In the genomic region with DNA sequence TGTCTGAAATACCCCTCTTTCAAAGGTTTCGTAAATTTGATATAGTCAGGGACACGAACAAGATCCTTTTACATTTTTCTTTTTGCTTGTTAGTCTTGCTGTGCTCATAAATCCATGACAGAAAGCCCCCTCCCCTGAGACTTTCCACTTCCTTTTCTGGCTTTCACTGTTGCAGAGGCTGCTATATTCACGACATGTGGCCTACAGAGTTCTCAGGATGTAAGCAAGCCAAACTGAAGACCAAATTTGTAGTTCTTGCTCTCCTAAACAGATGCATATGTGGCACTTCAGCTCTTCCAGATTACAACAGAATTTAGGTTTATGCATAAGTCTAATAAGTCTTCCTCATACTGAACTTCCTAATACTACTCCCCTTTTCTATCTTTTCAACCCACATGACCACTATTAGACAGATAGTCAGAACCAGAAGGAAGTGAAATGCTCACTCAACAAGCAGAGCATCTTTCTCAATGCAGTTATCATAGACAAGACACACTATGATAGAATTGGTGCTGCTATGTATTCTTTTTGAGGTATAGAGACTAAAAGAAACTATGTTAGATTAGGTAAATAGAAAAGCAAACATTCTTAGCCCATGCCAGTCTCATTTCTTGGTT, we compare ENCODE assay signal across 13 cellular contexts. TPM values are rescaled to one million over a fixed set of nuclear protein-coding genes. Genes with fewer than 3 reads are reported as not detected.
DNase-seq lines count a peak whose midpoint lies in the region; ATAC-seq and FAIRE-seq lines count a peak whose summit lies in the region.
"Had no signal": no experiment of that assay in that cellular context is flagged by ENCODE, and none has a peak within 500 bp of the region (broad histone marks: within the 10 kb centered on the region; RNA-seq: fewer than 3 reads in every experiment).

No MANE protein-coding gene starts in this region.

- H3K9me3 Mint-ChIP-seq in IgD-negative memory B cell, result no peaks in the 10 kb centered on the region
- no peaks in the 10 kb centered on the region for H3K9me3 Mint-ChIP-seq in stimulated activated memory B cell treated with anti-CD40 and anti-IgM and Interleukin-4, amounts not matched to agents 10 μg/mL and 1 μg/mL and 100 μg/mL, for 72 hours
- H3K9me3 Mint-ChIP-seq in natural killer cell treated with Interleukin-12 subunit alpha and Interleukin-12 subunit beta and Interleukin-15 and Interleukin-18, amount 100 ng/mL, for 72 hours, result no peaks in the 10 kb centered on the region
- H3K9me3 Mint-ChIP-seq: stimulated activated naive CD8-positive, alpha-beta T cell treated with anti-CD3 and anti-CD28 coated beads, Interleukin-15, Interleukin-2, amounts not matched to agents 100 ng/mL and 50 ng/mL, for 24 hours had no signal

- ATAC-seq in HG02852 (IDR thresholded peaks at IDR 0.05; ENCODE audit: unreplicated experiment) (peak; percentile 78), HG03521 (IDR thresholded peaks at IDR 0.05; ENCODE audit: unreplicated experiment) (no peak)
- peak; percentile 73 for ATAC-seq in stimulated activated memory B cell treated with anti-CD40 and anti-IgM and Interleukin-4, amounts not matched to agents 10 μg/mL and 1 μg/mL and 100 μg/mL, for 72 hours
- no peak for ATAC-seq in natural killer cell treated with Interleukin-12 subunit alpha and Interleukin-12 subunit beta and Interleukin-15 and Interleukin-18, amount 100 ng/mL, for 72 hours

- H3K4me3 Mint-ChIP-seq in IgD-negative memory B cell, result peak overlapping the region; percentile 1 to 45 (median 8)
- peak overlapping the region; percentile 13 for H3K4me3 Mint-ChIP-seq in stimulated activated memory B cell treated with anti-CD40 and anti-IgM and Interleukin-4, amounts not matched to agents 10 μg/mL and 1 μg/mL and 100 μg/mL, for 72 hours
- no peak overlapping the region for H3K4me3 Mint-ChIP-seq in natural killer cell treated with Interleukin-12 subunit alpha and Interleukin-12 subunit beta and Interleukin-15 and Interleukin-18, amount 100 ng/mL, for 72 hours
- H3K4me3 Mint-ChIP-seq: stimulated activated naive CD8-positive, alpha-beta T cell treated with anti-CD3 and anti-CD28 coated beads, Interleukin-15, Interleukin-2, amounts not matched to agents 100 ng/mL and 50 ng/mL, for 24 hours had no signal

- peak; percentile 95 for FAIRE-seq in GM19239 (lab: Jason Lieb, UNC)

- H3K36me3 Mint-ChIP-seq in IgD-negative memory B cell, result peaks cover 2% of the 10 kb centered on the region
- peaks cover 27% of the 10 kb centered on the region for H3K36me3 Mint-ChIP-seq in stimulated activated memory B cell treated with anti-CD40 and anti-IgM and Interleukin-4, amounts not matched to agents 10 μg/mL and 1 μg/mL and 100 μg/mL, for 72 hours
- no peaks in the 10 kb centered on the region for H3K36me3 Mint-ChIP-seq in natural killer cell treated with Interleukin-12 subunit alpha and Interleukin-12 subunit beta and Interleukin-15 and Interleukin-18, amount 100 ng/mL, for 72 hours

- H3K27ac Mint-ChIP-seq in IgD-negative memory B cell, result peak overlapping the region; percentile 15 to 60 (median 30)
- peak overlapping the region; percentile 59 for H3K27ac Mint-ChIP-seq in stimulated activated memory B cell treated with anti-CD40 and anti-IgM and Interleukin-4, amounts not matched to agents 10 μg/mL and 1 μg/mL and 100 μg/mL, for 72 hours
- H3K27ac Mint-ChIP-seq in natural killer cell treated with Interleukin-12 subunit alpha and Interleukin-12 subunit beta and Interleukin-15 and Interleukin-18, amount 100 ng/mL, for 72 hours, result no peak overlapping the region
- H3K27ac Mint-ChIP-seq: stimulated activated naive CD8-positive, alpha-beta T cell treated with anti-CD3 and anti-CD28 coated beads, Interleukin-15, Interleukin-2, amounts not matched to agents 100 ng/mL and 50 ng/mL, for 24 hours had no signal

- no peak for DNase-seq in GM19239 (ENCODE audit: insufficient read length, low spot score)
- DNase-seq in natural killer cell treated with Interleukin-12 subunit alpha and Interleukin-12 subunit beta and Interleukin-15 and Interleukin-18, amount 100 ng/mL, for 72 hours (ENCODE audit: low spot score), result no peak
- no peak for DNase-seq in NCI-H1092 treated with DMSO at 0.1 percent for 48 hours (lab: John Stamatoyannopoulos, UW)
- DNase-seq in stimulated activated naive CD4-positive, alpha-beta T cell treated with Interleukin-2 at 50 U/mL for 16 hours (lab: John Stamatoyannopoulos, UW), result no peak
- DNase-seq: adrenal gland, glutamatergic neuron, PC-9 had no signal

- H3K27me3 Mint-ChIP-seq in IgD-negative memory B cell, result no peaks in the 10 kb centered on the region
- no peaks in the 10 kb centered on the region for H3K27me3 Mint-ChIP-seq in stimulated activated memory B cell treated with anti-CD40 and anti-IgM and Interleukin-4, amounts not matched to agents 10 μg/mL and 1 μg/mL and 100 μg/mL, for 72 hours
- H3K27me3 Mint-ChIP-seq in natural killer cell treated with Interleukin-12 subunit alpha and Interleukin-12 subunit beta and Interleukin-15 and Interleukin-18, amount 100 ng/mL, for 72 hours, result peaks cover 16 to 17% of the 10 kb centered on the region in 2 donors
- H3K27me3 Mint-ChIP-seq: stimulated activated naive CD8-positive, alpha-beta T cell treated with anti-CD3 and anti-CD28 coated beads, Interleukin-15, Interleukin-2, amounts not matched to agents 100 ng/mL and 50 ng/mL, for 24 hours had no signal

- peaks cover 26 to 45% (median 31%) of the 10 kb centered on the region in 3 donors for H3K4me1 Mint-ChIP-seq in IgD-negative memory B cell
- peaks cover 32% of the 10 kb centered on the region for H3K4me1 Mint-ChIP-seq in stimulated activated memory B cell treated with anti-CD40 and anti-IgM and Interleukin-4, amounts not matched to agents 10 μg/mL and 1 μg/mL and 100 μg/mL, for 72 hours
- no peaks in the 10 kb centered on the region for H3K4me1 Mint-ChIP-seq in natural killer cell treated with Interleukin-12 subunit alpha and Interleukin-12 subunit beta and Interleukin-15 and Interleukin-18, amount 100 ng/mL, for 72 hours (ENCODE audit: low read depth in 2 of 2)

RNA-seq across cellular contexts. Expression of gene BTK, which starts 15.0 kb away (rescaled TPM):
- 113 TPM for polyA plus RNA-seq in IgD-negative memory B cell
- total RNA-seq in natural killer cell treated with Interleukin-12 subunit alpha and Interleukin-12 subunit beta and Interleukin-15 and Interleukin-18, amount 100 ng/mL, for 72 hours, result 1 to 10 TPM in 1 of 2 donors, under 1 TPM in 1; 0.38 to 7.2 TPM
- total RNA-seq: PC-9; T-helper 2 cell treated with Interferon-gamma antibody and Interleukin-4, amounts not matched to agents 100 ng/mL and 5 ng/mL, for 36 hours had no signal

RNA-seq across cellular contexts. Expression of gene RPL36A, which starts 19.8 kb away (rescaled TPM):
- polyA plus RNA-seq in IgD-negative memory B cell, result 2,145 TPM
- 100 to 1,000 TPM in 1 of 2 donors, 10 to 100 TPM in 1; 62.9 to 148 TPM for total RNA-seq in natural killer cell treated with Interleukin-12 subunit alpha and Interleukin-12 subunit beta and Interleukin-15 and Interleukin-18, amount 100 ng/mL, for 72 hours

RNA-seq across cellular contexts. Expression of gene TIMM8A, which starts 22.5 kb away (rescaled TPM):
- polyA plus RNA-seq in IgD-negative memory B cell, result 6.7 TPM
- total RNA-seq in natural killer cell treated with Interleukin-12 subunit alpha and Interleukin-12 subunit beta and Interleukin-15 and Interleukin-18, amount 100 ng/mL, for 72 hours, result 10 to 100 TPM; 18.6 to 31.9 TPM

RNA-seq across cellular contexts. Expression of gene GLA, which starts 36.7 kb away (rescaled TPM):
- 17.9 TPM for polyA plus RNA-seq in IgD-negative memory B cell
- 10 to 100 TPM; 42.1 to 58.2 TPM for total RNA-seq in natural killer cell treated with Interleukin-12 subunit alpha and Interleukin-12 subunit beta and Interleukin-15 and Interleukin-18, amount 100 ng/mL, for 72 hours

RNA-seq across cellular contexts. Expression of gene HNRNPH2, which starts 37.0 kb away (rescaled TPM):
- 74.2 TPM for polyA plus RNA-seq in IgD-negative memory B cell
- total RNA-seq in natural killer cell treated with Interleukin-12 subunit alpha and Interleukin-12 subunit beta and Interleukin-15 and Interleukin-18, amount 100 ng/mL, for 72 hours, result 10 to 100 TPM; 34.0 to 43.8 TPM

Comparison
In these comparisons a context has a peak if more than half of its experiments do, and no peak if none do; other contexts are left out.
1. ATAC-seq: peak in HG02852 (single experiment) and stimulated activated memory B cell treated with anti-CD40 and anti-IgM and Interleukin-4, amounts not matched to agents 10 μg/mL and 1 μg/mL and 100 μg/mL, for 72 hours (single experiment); none in natural killer cell treated with Interleukin-12 subunit alpha and Interleukin-12 subunit beta and Interleukin-15 and Interleukin-18, amount 100 ng/mL, for 72 hours (0 of 2) and HG03521 (single experiment).
2. H3K27ac Mint-ChIP-seq: peak in IgD-negative memory B cell (3 of 3) and stimulated activated memory B cell treated with anti-CD40 and anti-IgM and Interleukin-4, amounts not matched to agents 10 μg/mL and 1 μg/mL and 100 μg/mL, for 72 hours (single experiment); none in natural killer cell treated with Interleukin-12 subunit alpha and Interleukin-12 subunit beta and Interleukin-15 and Interleukin-18, amount 100 ng/mL, for 72 hours (0 of 2).